In the genomic region with DNA sequence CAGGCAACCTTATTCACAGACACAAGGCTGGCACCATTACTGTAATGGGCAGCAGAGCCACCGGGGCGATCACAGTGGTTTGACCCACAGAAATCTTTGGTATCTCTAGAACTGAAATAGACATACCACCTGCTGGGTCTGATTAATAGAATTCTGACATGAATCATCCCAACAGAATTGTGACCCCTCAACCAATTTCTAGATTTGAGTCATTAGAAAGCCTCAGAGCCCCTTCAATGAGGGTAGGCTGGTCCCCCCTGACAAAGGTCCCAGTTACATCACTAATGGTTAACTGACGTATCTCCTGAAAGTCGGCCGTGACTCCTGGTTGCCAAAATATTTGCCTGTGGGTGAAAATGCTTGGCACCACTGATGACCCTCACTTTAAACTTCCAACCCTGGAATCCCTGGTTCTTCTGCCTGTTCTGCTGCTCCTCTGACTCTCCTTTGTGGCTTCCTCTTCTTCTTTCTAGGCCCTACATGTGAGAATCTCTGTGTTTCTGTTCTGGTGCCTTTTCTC, we compare ENCODE assay signal across 22 cellular contexts.
DNase-seq lines count a peak whose midpoint lies in the region; ATAC-seq, FAIRE-seq and TF ChIP-seq lines count a peak whose summit lies in the region.
"Had no signal": no experiment of that assay in that cellular context is flagged by ENCODE, and none has a peak within 500 bp of the region (broad histone marks: within the 10 kb centered on the region; RNA-seq: fewer than 3 reads in every experiment).

No MANE protein-coding gene starts in this region.

- intact Hi-C loops in right cardiac atrium (cut with DNase I) = loop anchor here in 1 of 4 donors (10.0 kb wide), 1 partner anchor 87 kb away; no protein-coding TSS in a partner anchor

- H3K36me3 Mint-ChIP-seq in stimulated activated naive B cell treated with anti-CD40 and anti-IgM and Interleukin-4, amounts not matched to agents 10 μg/mL and 1 μg/mL and 100 μg/mL, for 72 hours = no peaks in the 10 kb centered on the region
- H3K36me3 Mint-ChIP-seq: CD4-positive, CD25-positive, alpha-beta regulatory T cell had no signal

- no peak overlapping the region for H3K27ac Mint-ChIP-seq in stimulated activated naive B cell treated with anti-CD40 and anti-IgM and Interleukin-4, amounts not matched to agents 10 μg/mL and 1 μg/mL and 100 μg/mL, for 72 hours
- H3K27ac Mint-ChIP-seq: T-helper 2 cell treated with Interferon-gamma antibody and Interleukin-4, amounts not matched to agents 5 μg/mL and 100 μg/mL, for 36 hours had no signal

- H3K27me3 Mint-ChIP-seq in stimulated activated naive B cell treated with anti-CD40 and anti-IgM and Interleukin-4, amounts not matched to agents 10 μg/mL and 1 μg/mL and 100 μg/mL, for 72 hours = peaks cover 0 to 3% of the 10 kb centered on the region in 2 donors

- no peaks in the 10 kb centered on the region for H3K27me3 ChIP-seq in right cardiac atrium (ENCODE audit: control insufficient read depth, insufficient read depth)
- H3K27me3 ChIP-seq: BLaER1, SJSA1 had no signal

- peaks cover 0 to 3% of the 10 kb centered on the region in 2 donors for H3K9me3 Mint-ChIP-seq in stimulated activated naive B cell treated with anti-CD40 and anti-IgM and Interleukin-4, amounts not matched to agents 10 μg/mL and 1 μg/mL and 100 μg/mL, for 72 hours
- H3K9me3 Mint-ChIP-seq: CD4-positive, CD25-positive, alpha-beta regulatory T cell; T-helper 2 cell treated with Interferon-gamma antibody and Interleukin-4, amounts not matched to agents 5 μg/mL and 100 μg/mL, for 36 hours had no signal

- H3K4me3 ChIP-seq in right cardiac atrium (ENCODE audit: low read length) = no peak overlapping the region
- H3K4me3 ChIP-seq: BLaER1, PC-9, SJSA1 had no signal

- no peak overlapping the region for H3K4me3 Mint-ChIP-seq in stimulated activated naive B cell treated with anti-CD40 and anti-IgM and Interleukin-4, amounts not matched to agents 10 μg/mL and 1 μg/mL and 100 μg/mL, for 72 hours
- H3K4me3 Mint-ChIP-seq: CD4-positive, CD25-positive, alpha-beta regulatory T cell; T-helper 2 cell treated with Interferon-gamma antibody and Interleukin-4, amounts not matched to agents 5 μg/mL and 100 μg/mL, for 36 hours had no signal

- H3K9me3 ChIP-seq in right cardiac atrium (ENCODE audit: control insufficient read depth, low read length) = no peaks in the 10 kb centered on the region
- H3K9me3 ChIP-seq: BLaER1, SJSA1 had no signal

- 95% methylated on average over 5 of the region's 5 CpGs for WGBS in right cardiac atrium

- peaks cover 15 to 17% of the 10 kb centered on the region in 2 donors for H3K4me1 Mint-ChIP-seq in stimulated activated naive B cell treated with anti-CD40 and anti-IgM and Interleukin-4, amounts not matched to agents 10 μg/mL and 1 μg/mL and 100 μg/mL, for 72 hours

- TF ChIP-seq POLR2A in GM12892 (IDR thresholded peaks at IDR 0.05; ENCODE audit: low read depth, low read length) = peak; percentile 71; the same call in 1 of the 2 replicates

- peak; percentile 68 for ATAC-seq in GM19463 (IDR thresholded peaks at IDR 0.05; ENCODE audit: unreplicated experiment)
- peak; percentile 27 to 50 for ATAC-seq in stimulated activated naive B cell treated with anti-CD40 and anti-IgM and Interleukin-4, amounts not matched to agents 10 μg/mL and 1 μg/mL and 100 μg/mL, for 72 hours (replicated peaks)
- no peak for ATAC-seq in GM18858 (IDR thresholded peaks at IDR 0.05; ENCODE audit: unreplicated experiment)
- no peak for ATAC-seq in right cardiac atrium
- ATAC-seq: Right ventricle myocardium inferior had no signal

- H3K27ac ChIP-seq in right cardiac atrium (ENCODE audit: low read length) = no peak overlapping the region
- H3K27ac ChIP-seq: BLaER1, PC-9, SJSA1 had no signal

- no peak for FAIRE-seq in GM12892 (lab: Jason Lieb, UNC)
- FAIRE-seq: A204.1, H54 had no signal

- no peaks in the 10 kb centered on the region for H3K4me1 ChIP-seq in right cardiac atrium (ENCODE audit: control insufficient read depth, insufficient read depth, low read length)
- H3K4me1 ChIP-seq: BLaER1, SJSA1 had no signal

- DNase-seq in GM12892 (ENCODE audit: insufficient read length) (no peak), astrocyte of the hippocampus (ENCODE audit: low read depth, low spot score) (peak; percentile 50), NCI-H1092 (lab: John Stamatoyannopoulos, UW) (no peak), right cardiac atrium (no peak)
- no peak for DNase-seq in stimulated activated naive B cell treated with anti-CD40 and anti-IgM and Interleukin-4, amounts not matched to agents 10 μg/mL and 1 μg/mL and 100 μg/mL, for 72 hours
- DNase-seq: CD4-positive, CD25-positive, alpha-beta regulatory T cell; KG1; MM.1S; NCI-H1436 treated with DMSO at 0.1 percent for 48 hours; NCI-H2029; NCI-H446 treated with DMSO at 0.1 percent for 48 hours; NCI-H526; PC-9; T-helper 1 cell had no signal

Comparison
In these comparisons a context has a peak if more than half of its experiments do, and no peak if none do; other contexts are left out.
1. ATAC-seq: peak in GM19463 (single experiment) and stimulated activated naive B cell treated with anti-CD40 and anti-IgM and Interleukin-4, amounts not matched to agents 10 μg/mL and 1 μg/mL and 100 μg/mL, for 72 hours (2 of 2); none in GM18858 (single experiment) and right cardiac atrium (0 of 2).